Comparison of ENCODE assay signal across 9 cellular contexts in the genomic region with DNA sequence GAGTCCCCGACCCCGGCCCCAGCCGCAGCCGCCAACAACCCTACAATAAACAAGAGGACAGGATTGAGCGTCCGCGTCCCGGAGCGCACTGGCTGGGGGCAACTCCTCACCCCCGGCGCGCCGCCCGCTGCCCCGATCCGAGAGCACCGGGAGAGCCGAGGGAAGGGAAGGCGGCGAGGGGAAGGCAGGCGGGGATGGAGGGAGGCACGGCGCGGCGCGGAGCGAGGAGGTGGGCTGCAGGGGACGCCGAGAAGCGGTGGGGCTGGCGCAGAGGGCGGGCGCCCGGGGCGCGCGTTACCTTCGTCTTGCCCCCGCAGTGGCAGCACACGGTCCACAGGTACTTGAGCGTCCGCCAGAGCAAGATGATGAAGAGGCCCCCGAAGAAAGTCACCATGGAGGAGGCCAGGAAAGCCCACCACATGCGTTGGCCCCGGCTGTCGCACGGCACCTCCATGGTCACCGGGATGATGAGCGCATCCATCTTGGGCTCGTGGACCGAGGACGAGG. TPM values are rescaled to one million over a fixed set of nuclear protein-coding genes. Genes with fewer than 3 reads are reported as not detected.
A peak's percentile ranks its signal among the peaks of the same experiment; 100 is the strongest.
DNase-seq lines count a peak whose midpoint lies in the region; ATAC-seq, FAIRE-seq and TF ChIP-seq lines count a peak whose summit lies in the region.
"Had no signal": no experiment of that assay in that cellular context is flagged by ENCODE, and none has a peak within 500 bp of the region (broad histone marks: within the 10 kb centered on the region; RNA-seq: fewer than 3 reads in every experiment).

No MANE protein-coding gene starts in this region.

- in situ Hi-C loops in GM12878 (cut with MboI) = no loop called here

- no peak overlapping the region; the same call in 1 of the 2 replicates for H2AFZ ChIP-seq in GM12878 (ENCODE audit: control insufficient read depth, low read depth, low read length)

- no peak for TF ChIP-seq RAD21 in GM12878 (IDR thresholded peaks at IDR 0.05; ENCODE audit: insufficient read depth, low read depth, low read length)

- no peak overlapping the region for H3K27ac ChIP-seq in GM12878 (ENCODE audit: control insufficient read depth, insufficient read depth)
- H3K27ac ChIP-seq in tibial artery = peak overlapping the region; percentile 94 to 95

- no peak for FAIRE-seq in GM12878 (lab: Jason Lieb, UNC)

- H3K4me3 ChIP-seq in GM12878 (no peak overlapping the region), tibial artery (peak overlapping the region; percentile 88 to 96)

- TF ChIP-seq CTCF in activated CD8-positive, alpha-beta T cell treated with anti-CD3 and anti-CD28 coated beads for 36 hours (IDR thresholded peaks at IDR 0.05) = no peak
- TF ChIP-seq CTCF in GM12878 (IDR thresholded peaks at IDR 0.05 in 2 of 3, conservative IDR thresholded peaks at IDR 0.05 in 1 of 3; ENCODE audit: control insufficient read depth in 2 of 3, extremely low read depth in 1 of 3, insufficient read depth in 1 of 3, low read depth in 3 of 3, low read length in 3 of 3) = no peak
- TF ChIP-seq CTCF in tibial artery (IDR thresholded peaks at IDR 0.05) = peak in 1 of 2 experiments; percentile 1

- BruUV-seq in GM12878 (replicated peaks; lab: Mats Ljungman, UMichigan) = no TSS peak

- H3K9ac ChIP-seq in GM12878 (ENCODE audit: control insufficient read depth, insufficient read depth, low read length) = no peak overlapping the region

- H3K27ac Mint-ChIP-seq in activated CD8-positive, alpha-beta T cell treated with anti-CD3 and anti-CD28 coated beads for 36 hours = no peak overlapping the region
- H3K27ac Mint-ChIP-seq in activated CD8-positive, alpha-beta T cell treated with anti-CD3 and anti-CD28 coated beads, Interleukin-2, amount 10 ng/mL, durations not matched to agents 7 days and 5 days = no peak overlapping the region

- peaks cover 6% of the 10 kb centered on the region for H3K4me1 Mint-ChIP-seq in activated CD8-positive, alpha-beta T cell treated with anti-CD3 and anti-CD28 coated beads for 36 hours (ENCODE audit: low read depth)
- peaks cover 7% of the 10 kb centered on the region for H3K4me1 Mint-ChIP-seq in activated CD8-positive, alpha-beta T cell treated with anti-CD3 and anti-CD28 coated beads, Interleukin-2, amount 10 ng/mL, durations not matched to agents 7 days and 5 days (ENCODE audit: low read depth)

- peak overlapping the region; percentile 53 for H3K4me3 Mint-ChIP-seq in activated CD8-positive, alpha-beta T cell treated with anti-CD3 and anti-CD28 coated beads for 36 hours
- no peak overlapping the region for H3K4me3 Mint-ChIP-seq in activated CD8-positive, alpha-beta T cell treated with anti-CD3 and anti-CD28 coated beads, Interleukin-2, amount 10 ng/mL, durations not matched to agents 7 days and 5 days

- H3K36me3 Mint-ChIP-seq in activated CD8-positive, alpha-beta T cell treated with anti-CD3 and anti-CD28 coated beads for 36 hours (ENCODE audit: low read depth) = no peaks in the 10 kb centered on the region
- no peaks in the 10 kb centered on the region for H3K36me3 Mint-ChIP-seq in activated CD8-positive, alpha-beta T cell treated with anti-CD3 and anti-CD28 coated beads, Interleukin-2, amount 10 ng/mL, durations not matched to agents 7 days and 5 days (ENCODE audit: low read depth)

- H3K27me3 ChIP-seq in GM12878 (replicated peaks in 1 of 2; ENCODE audit: control insufficient read depth in 2 of 2, insufficient read depth in 2 of 2, low read length in 1 of 2) (no peaks in the 10 kb centered on the region; a peak in 1 of 4 replicates), tibial artery (no peaks in the 10 kb centered on the region)

- H3K9me3 Mint-ChIP-seq in activated CD8-positive, alpha-beta T cell treated with anti-CD3 and anti-CD28 coated beads for 36 hours = no peaks in the 10 kb centered on the region
- no peaks in the 10 kb centered on the region for H3K9me3 Mint-ChIP-seq in activated CD8-positive, alpha-beta T cell treated with anti-CD3 and anti-CD28 coated beads, Interleukin-2, amount 10 ng/mL, durations not matched to agents 7 days and 5 days (ENCODE audit: insufficient read depth)

- H3K36me3 ChIP-seq in GM12878 (ENCODE audit: control insufficient read depth in 2 of 2, insufficient read depth in 2 of 2, low read length in 1 of 2) = no peaks in the 10 kb centered on the region; a peak in 1 of 4 replicates
- H3K36me3 ChIP-seq in tibial artery = no peaks in the 10 kb centered on the region

- 1% methylated on average over 41 of the region's 52 CpGs for WGBS in GM12878 (ENCODE audit: insufficient coverage, insufficient replicate concordance, low lambda C conversion rate, missing lambda C conversion rate)

- RAD21 ChIA-PET in GM12878 (lab: Charles Lee; ENCODE audit: unreplicated experiment) = interaction anchor here (0.7 to 16.4 kb wide), 15 partner anchors 10 to 462 kb away, joined by 3 to 290 read pairs (median 7); no protein-coding TSS in a partner anchor

- no peak for TF ChIP-seq POLR2A in GM12878 (IDR thresholded peaks at IDR 0.05; ENCODE audit: low read depth, low read length)

- peaks cover 69% of the 10 kb centered on the region for H3K27me3 Mint-ChIP-seq in activated CD8-positive, alpha-beta T cell treated with anti-CD3 and anti-CD28 coated beads for 36 hours
- peaks cover 74% of the 10 kb centered on the region for H3K27me3 Mint-ChIP-seq in activated CD8-positive, alpha-beta T cell treated with anti-CD3 and anti-CD28 coated beads, Interleukin-2, amount 10 ng/mL, durations not matched to agents 7 days and 5 days (ENCODE audit: low read depth)

- no peaks in the 10 kb centered on the region for H3K9me3 ChIP-seq in GM12878 (replicated peaks; ENCODE audit: control insufficient read depth, insufficient read depth, low read length)
- no peaks in the 10 kb centered on the region for H3K9me3 ChIP-seq in tibial artery

- CTCF ChIA-PET in activated CD8-positive, alpha-beta T cell treated with anti-CD3 and anti-CD28 coated beads for 36 hours (lab: Charles Lee) = interaction anchor here (2.4 kb wide), 1 partner anchor 463 kb away, joined by 8 read pairs; no protein-coding TSS in a partner anchor
- CTCF ChIA-PET in activated CD8-positive, alpha-beta T cell treated with anti-CD3 and anti-CD28 coated beads, Interleukin-2, amount 10 ng/mL, durations not matched to agents 7 days and 5 days (lab: Charles Lee) = no interaction called here
- CTCF ChIA-PET in GM12878 (lab: Yijun Ruan, JAX) = interaction anchor here (0.6 to 21.5 kb wide), 11 partner anchors 23 to 469 kb away, joined by 3 to 532 read pairs (median 4); no protein-coding TSS in a partner anchor

- H3K4me1 ChIP-seq in GM12878 (ENCODE audit: control insufficient read depth, insufficient read depth, low read length) = no peaks in the 10 kb centered on the region
- peaks cover 0 to 73% (median 52%) of the 10 kb centered on the region in 4 donors for H3K4me1 ChIP-seq in tibial artery

- no peak for DNase-seq in activated CD8-positive, alpha-beta T cell treated with anti-CD3 and anti-CD28 coated beads for 36 hours
- DNase-seq in activated CD8-positive, alpha-beta T cell treated with anti-CD3 and anti-CD28 coated beads, Interleukin-2, amount 10 ng/mL, durations not matched to agents 7 days and 5 days = no peak
- DNase-seq in GM12878 (ENCODE audit: low read depth, low spot score) = no peak
- DNase-seq in left lobe of liver (ENCODE audit: low spot score) = no peak
- DNase-seq in tibial artery = no peak
- DNase-seq in COLO829 (ENCODE audit: low spot score) = no peak
- no peak for DNase-seq in HCEC 1CT
- DNase-seq: NCI-H1048 had no signal

- POLR2A ChIA-PET in activated CD8-positive, alpha-beta T cell treated with anti-CD3 and anti-CD28 coated beads for 36 hours (lab: Charles Lee) = no interaction called here
- POLR2A ChIA-PET in activated CD8-positive, alpha-beta T cell treated with anti-CD3 and anti-CD28 coated beads, Interleukin-2, amount 10 ng/mL, durations not matched to agents 7 days and 5 days (lab: Charles Lee) = no interaction called here
- POLR2A ChIA-PET in GM12878 (lab: Charles Lee) = no interaction called here

- no peaks in the 10 kb centered on the region for H4K20me1 ChIP-seq in GM12878 (ENCODE audit: control insufficient read depth, insufficient read depth)

- H3K4me2 ChIP-seq in GM12878 (ENCODE audit: control insufficient read depth, insufficient read depth) = peak overlapping the region; percentile 61

- ATAC-seq in activated CD8-positive, alpha-beta T cell treated with anti-CD3 and anti-CD28 coated beads for 36 hours = no peak
- ATAC-seq in activated CD8-positive, alpha-beta T cell treated with anti-CD3 and anti-CD28 coated beads, Interleukin-2, amount 10 ng/mL, durations not matched to agents 7 days and 5 days = no peak
- ATAC-seq in GM12878 = peak; percentile 10
- ATAC-seq in left lobe of liver = peak; percentile 12
- no peak for ATAC-seq in GM21423 (IDR thresholded peaks at IDR 0.05; ENCODE audit: unreplicated experiment)

- intact Hi-C loops in activated CD8-positive, alpha-beta T cell treated with anti-CD3 and anti-CD28 coated beads for 36 hours (cut with micrococcal nuclease) = no loop called here
- intact Hi-C loops in GM12878 (cut with micrococcal nuclease; ENCODE audit: unreplicated experiment) = no loop called here
- intact Hi-C loops in tibial artery (cut with DNase I; ENCODE audit: low total_unique reads) = loop anchor here (5.0 to 10.0 kb wide), 4 partner anchors 50 to 212 kb away; no protein-coding TSS in a partner anchor

- SMC1A ChIA-PET in GM12878 (lab: Charles Lee; ENCODE audit: uncharacterized antibody, unreplicated experiment) = interaction anchor here (1.0 to 9.7 kb wide), 6 partner anchors 36 to 245 kb away, joined by 3 to 170 read pairs (median 29); no protein-coding TSS in a partner anchor

- H3K79me2 ChIP-seq in GM12878 (ENCODE audit: control insufficient read depth, insufficient read depth, low read length) = no peaks in the 10 kb centered on the region

- TF ChIP-seq EP300 in GM12878 (IDR thresholded peaks at IDR 0.05; ENCODE audit: borderline replicate concordance in 1 of 2, control insufficient read depth in 1 of 2, low read depth in 2 of 2, low read length in 2 of 2) = no peak

RNA-seq across cellular contexts. Expression of a gene that starts 0.6 kb away (rescaled TPM):
- total RNA-seq in activated CD8-positive, alpha-beta T cell treated with anti-CD3 and anti-CD28 coated beads for 36 hours = under 1 TPM in 1 of 2 experiments, not detected in 1; 0.18 TPM
- total RNA-seq in activated CD8-positive, alpha-beta T cell treated with anti-CD3 and anti-CD28 coated beads, Interleukin-2, amount 10 ng/mL, durations not matched to agents 7 days and 5 days = under 1 TPM; 0.16 TPM
- 131 and 133 TPM in 2 replicates for total RNA-seq in GM12878 (2013; cell fraction: nucleolus; rRNA removed)
- 17.9 and 19.1 TPM in 2 replicates for total RNA-seq in GM12878 (2014; rRNA removed)
- 20.0 and 22.4 TPM in 2 replicates for total RNA-seq in GM12878 (2014; rRNA removed; fragmentation: Illumina TruSeq; extraction: Trizol)
- 35.6 and 37.0 TPM in 2 replicates for total RNA-seq in GM12878 (2021)
- polyA plus RNA-seq in GM12878 (2011; ENCODE audit: low read depth) = 2.5 TPM
- 7.4 and 10.6 TPM in 2 replicates for polyA plus RNA-seq in GM12878 (2011; rRNA removed)
- polyA plus RNA-seq in GM12878 (2011; cell fraction: cytosol; rRNA removed) = 9.8 and 10.7 TPM in 2 replicates
- 25.2 and 26.9 TPM in 2 replicates for polyA plus RNA-seq in GM12878 (2011; cell fraction: nucleus; rRNA removed)
- 2.5 and 2.8 TPM in 2 replicates for polyA plus RNA-seq in GM12878 (2012)
- polyA plus RNA-seq in GM12878 (2014; fragmentation: Illumina TruSeq; extraction: Trizol) = 22.5 and 28.1 TPM in 2 replicates
- 10 to 100 TPM in 1 of 2 experiments, 1 to 10 TPM in 1; 8.5 to 14.0 TPM for polyA plus RNA-seq in GM12878 (2014; fragmentation: Nextera tagmentation; extraction: Ambion mirVana)
- 40.7 and 48.2 TPM in 2 replicates for polyA plus RNA-seq in GM12878 (2014; rRNA removed)
- 10 to 100 TPM; 72.5 to 77.0 TPM for polyA plus RNA-seq in GM12878 (2016; fragmentation: Nextera tagmentation; extraction: Ambion mirVana)
- 39.1 and 39.8 TPM in 2 replicates for polyA minus RNA-seq in GM12878 (2011; rRNA and poly(A)+ RNA removed)
- 2.8 and 4.3 TPM in 2 replicates for polyA minus RNA-seq in GM12878 (2011; cell fraction: cytosol; rRNA and poly(A)+ RNA removed)
- 48.6 and 74.1 TPM in 2 replicates for polyA minus RNA-seq in GM12878 (2011; cell fraction: nucleus; rRNA and poly(A)+ RNA removed)
- 44.0 TPM for total RNA-seq in left lobe of liver

Comparison
In these comparisons a context has a peak if more than half of its experiments do, and no peak if none do; other contexts are left out.
1. ATAC-seq: peak in GM12878 (single experiment) and left lobe of liver (single experiment); none in activated CD8-positive, alpha-beta T cell treated with anti-CD3 and anti-CD28 coated beads for 36 hours (single experiment), activated CD8-positive, alpha-beta T cell treated with anti-CD3 and anti-CD28 coated beads, Interleukin-2, amount 10 ng/mL, durations not matched to agents 7 days and 5 days (single experiment) and GM21423 (single experiment).
2. RNA of a gene that starts 0.6 kb away (total RNA-seq): 44.0 TPM in left lobe of liver (single experiment) and 17.9 to 133 TPM in GM12878; 0.18 TPM in activated CD8-positive, alpha-beta T cell treated with anti-CD3 and anti-CD28 coated beads for 36 hours and 0.16 TPM in activated CD8-positive, alpha-beta T cell treated with anti-CD3 and anti-CD28 coated beads, Interleukin-2, amount 10 ng/mL, durations not matched to agents 7 days and 5 days; every median in the first group is over 10 times any median in the second.